In the genomic region with DNA sequence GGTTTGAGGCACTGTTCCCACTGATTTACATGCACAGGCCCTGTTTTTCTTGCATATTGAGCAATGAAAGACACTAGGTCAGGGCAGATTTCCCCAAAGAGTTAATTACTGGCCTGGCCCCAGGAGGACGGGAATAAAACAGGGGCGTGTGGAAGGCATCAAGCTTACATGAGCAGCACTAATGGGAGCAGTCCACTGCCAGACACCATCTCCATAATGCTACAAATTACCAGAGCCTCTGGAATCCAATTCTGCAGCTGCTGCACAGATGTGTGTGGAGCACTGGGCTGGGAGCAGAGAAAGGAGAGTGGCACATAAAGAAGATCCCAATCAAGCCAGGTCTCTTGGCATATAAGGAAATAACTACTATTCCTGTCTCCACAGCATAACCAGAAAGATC, we compare ENCODE assay signal across 21 cellular contexts.
"Had no signal": no experiment of that assay in that cellular context is flagged by ENCODE, and none has a peak within 500 bp of the region (broad histone marks: within the 10 kb centered on the region; RNA-seq: fewer than 3 reads in every experiment).

No MANE protein-coding gene starts in this region.

- H3K27me3 ChIP-seq: dorsolateral prefrontal cortex, gastroesophageal sphincter, heart right ventricle, left lung, spleen, testis, tibial artery had no signal

- H3K4me3 ChIP-seq: dorsolateral prefrontal cortex, gastroesophageal sphincter, heart right ventricle, left lung, lower lobe of right lung, prostate gland, skin epidermis, spleen, testis, tibial artery had no signal

- ATAC-seq: foreskin keratinocyte; gastroesophageal sphincter; left cardiac atrium; left lung; lower lobe of right lung; naive thymus-derived CD8-positive, alpha-beta T cell; stimulated activated memory B cell treated with anti-CD40 and anti-IgM and Interleukin-4, amounts not matched to agents 10 μg/mL and 1 μg/mL and 100 μg/mL, for 72 hours; stimulated activated naive CD8-positive, alpha-beta T cell treated with anti-CD3 and anti-CD28 coated beads, Interleukin-15, Interleukin-2, amounts not matched to agents 100 U/mL and 50 U/mL, for 24 hours had no signal

- DNase-seq: dorsolateral prefrontal cortex; effector CD4-positive, alpha-beta T cell; foreskin keratinocyte; heart right ventricle; hippocampal formation; left cardiac atrium; left lung; lower lobe of right lung; naive thymus-derived CD8-positive, alpha-beta T cell; nephron progenitor cell; nucleus accumbens; spleen; stimulated activated CD4-positive, alpha-beta T cell treated with anti-CD3 and anti-CD28 coated beads, Interleukin-4, amount 100 ng/mL, for 4 hours; stimulated activated naive CD8-positive, alpha-beta T cell treated with anti-CD3 and anti-CD28 coated beads, Interleukin-15, Interleukin-2, amounts not matched to agents 100 U/mL and 50 U/mL, for 24 hours; substantia nigra; testis; tibial artery had no signal

- H3K27ac ChIP-seq: dorsolateral prefrontal cortex, foreskin keratinocyte, gastroesophageal sphincter, heart right ventricle, left lung, lower lobe of right lung, prostate gland, skin epidermis, spleen, testis, tibial artery had no signal

- H3K4me1 ChIP-seq: foreskin keratinocyte, gastroesophageal sphincter, heart right ventricle, left lung, lower lobe of right lung, prostate gland, spleen, testis, tibial artery had no signal

- H3K9me3 ChIP-seq: gastroesophageal sphincter, left lung, lower lobe of right lung, prostate gland, testis, tibial artery had no signal

- H3K36me3 ChIP-seq: gastroesophageal sphincter, heart right ventricle, left lung, lower lobe of right lung, prostate gland, spleen, tibial artery had no signal
